ENCODE assay signal across 17 cellular contexts in the genomic region with DNA sequence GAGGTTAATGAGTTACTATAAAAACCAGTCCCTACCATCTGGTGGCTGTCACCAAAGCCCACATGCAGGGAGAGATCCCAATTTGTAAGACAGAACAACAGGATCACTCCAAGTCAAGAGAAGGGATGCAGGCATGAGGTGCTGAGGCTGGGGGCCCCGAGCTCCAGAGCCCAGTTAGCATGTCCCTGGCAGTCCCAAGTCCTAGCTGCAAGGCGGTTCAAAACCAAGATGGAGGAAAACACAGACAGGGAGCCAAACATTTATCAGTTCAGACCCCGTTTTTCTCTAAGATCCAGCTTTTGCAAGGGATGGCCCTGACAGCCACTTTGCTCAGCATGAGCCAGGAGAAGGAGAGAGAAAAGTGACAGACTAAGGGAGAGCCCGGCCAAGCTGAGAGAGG.
DNase-seq lines count a peak whose midpoint lies in the region; ATAC-seq and TF ChIP-seq lines count a peak whose summit lies in the region.
"Had no signal": no experiment of that assay in that cellular context is flagged by ENCODE, and none has a peak within 500 bp of the region (broad histone marks: within the 10 kb centered on the region; RNA-seq: fewer than 3 reads in every experiment).

No MANE protein-coding gene starts in this region.

- DNase-seq in NCI-H2171 treated with DMSO at 0.1 percent for 48 hours (lab: John Stamatoyannopoulos, UW): peak; percentile 23
- no peak for DNase-seq in NCI-H2171 (lab: John Stamatoyannopoulos, UW)
- DNase-seq in retina: peak; percentile 49
- no peak for DNase-seq in PC-9
- DNase-seq in hypothalamus (lab: John Stamatoyannopoulos, UW): no peak
- DNase-seq: 8988T; Calu3; CD4-positive, alpha-beta memory T cell; DMS53; EL; KG1; NCI-H1417 treated with DMSO at 0.1 percent for 48 hours; NCI-H2029; PC-3 had no signal

- no peak overlapping the region for H3K27ac Mint-ChIP-seq in stimulated activated memory B cell treated with anti-CD40 and anti-IgM and Interleukin-4, amounts not matched to agents 10 μg/mL and 1 μg/mL and 100 μg/mL, for 72 hours
- H3K27ac Mint-ChIP-seq: CD4-positive, alpha-beta memory T cell had no signal

- no peak for ATAC-seq in stimulated activated memory B cell treated with anti-CD40 and anti-IgM and Interleukin-4, amounts not matched to agents 10 μg/mL and 1 μg/mL and 100 μg/mL, for 72 hours
- ATAC-seq: PC-3 had no signal

- intact Hi-C loops in PC-9 (cut with micrococcal nuclease; ENCODE audit: unreplicated experiment): no loop called here

- H3K9ac ChIP-seq in BLaER1 treated with 17β-estradiol and CSF1 and Interleukin-3, amounts not matched to agents 10 nM and 100 nM: no peak overlapping the region
- peak overlapping the region; percentile 87 for H3K9ac ChIP-seq in Loucy (ENCODE audit: low read depth, low read length, poor library complexity, severe bottlenecking)

- H3K9me3 Mint-ChIP-seq in stimulated activated memory B cell treated with anti-CD40 and anti-IgM and Interleukin-4, amounts not matched to agents 10 μg/mL and 1 μg/mL and 100 μg/mL, for 72 hours: peaks cover 3% of the 10 kb centered on the region

- H3K36me3 ChIP-seq in BLaER1 treated with 17β-estradiol and CSF1 and Interleukin-3, amounts not matched to agents 10 nM and 100 nM: no peaks in the 10 kb centered on the region
- H3K36me3 ChIP-seq in Loucy (ENCODE audit: insufficient read depth, low read length) (no peaks in the 10 kb centered on the region), PC-9 (ENCODE audit: low read depth) (no peaks in the 10 kb centered on the region)

- POLR2A ChIA-PET in PC-9 (lab: Charles Lee; ENCODE audit: unreplicated experiment): no interaction called here

- peaks cover under 1% of the 10 kb centered on the region for H3K27me3 Mint-ChIP-seq in stimulated activated memory B cell treated with anti-CD40 and anti-IgM and Interleukin-4, amounts not matched to agents 10 μg/mL and 1 μg/mL and 100 μg/mL, for 72 hours
- H3K27me3 Mint-ChIP-seq: CD4-positive, alpha-beta memory T cell had no signal

- BruUV-seq in PC-9 (replicated peaks; lab: Mats Ljungman, UMichigan): no TSS peak

- H3K36me3 Mint-ChIP-seq in stimulated activated memory B cell treated with anti-CD40 and anti-IgM and Interleukin-4, amounts not matched to agents 10 μg/mL and 1 μg/mL and 100 μg/mL, for 72 hours: no peaks in the 10 kb centered on the region
- H3K36me3 Mint-ChIP-seq: CD4-positive, alpha-beta memory T cell had no signal

- peak overlapping the region in 6 of 11 experiments; percentile 10 to 46 (median 38); a peak in 4 of 22 replicates for H3K4me2 ChIP-seq in BLaER1 treated with 17β-estradiol and CSF1 and Interleukin-3, amounts not matched to agents 10 nM and 100 nM
- peak overlapping the region; percentile 98 for H3K4me2 ChIP-seq in Loucy (ENCODE audit: low read depth, low read length, poor library complexity, severe bottlenecking)
- no peak overlapping the region for H3K4me2 ChIP-seq in PC-9

- H3K4me3 Mint-ChIP-seq in stimulated activated memory B cell treated with anti-CD40 and anti-IgM and Interleukin-4, amounts not matched to agents 10 μg/mL and 1 μg/mL and 100 μg/mL, for 72 hours: no peak overlapping the region
- H3K4me3 Mint-ChIP-seq: CD4-positive, alpha-beta memory T cell had no signal

- H3K4me3 ChIP-seq in BLaER1 treated with 17β-estradiol and CSF1 and Interleukin-3, amounts not matched to agents 10 nM and 100 nM: no peak overlapping the region
- no peak overlapping the region for H3K4me3 ChIP-seq in Loucy (ENCODE audit: low read length, poor library complexity, severe bottlenecking)
- H3K4me3 ChIP-seq in PC-9: no peak overlapping the region

- H3K79me2 ChIP-seq in Loucy (ENCODE audit: insufficient read depth, low read length): peaks cover 9% of the 10 kb centered on the region
- H3K79me2 ChIP-seq in PC-9 (ENCODE audit: low read depth): no peaks in the 10 kb centered on the region

- CTCF ChIA-PET in PC-9 (lab: Charles Lee): no interaction called here

- no peaks in the 10 kb centered on the region for H3F3A ChIP-seq in Loucy (ENCODE audit: low read depth)
- no peaks in the 10 kb centered on the region for H3F3A ChIP-seq in PC-9 (ENCODE audit: insufficient read depth, low read depth)

- H4K20me1 ChIP-seq in BLaER1 treated with 17β-estradiol and CSF1 and Interleukin-3, amounts not matched to agents 10 nM and 100 nM: 0 out of 22 replicates have a peak, but pooled peaks cover 0 to 5% (median 0%) of the 10 kb centered on the region in 11 experiments
- H4K20me1 ChIP-seq in Loucy (ENCODE audit: insufficient read depth, low read length, poor library complexity, severe bottlenecking) (no peaks in the 10 kb centered on the region), PC-9 (ENCODE audit: insufficient read depth) (no peaks in the 10 kb centered on the region)

- H3K9me2 ChIP-seq in Loucy (replicated peaks; ENCODE audit: low read depth, low read length) (no peaks in the 10 kb centered on the region), PC-9 (ENCODE audit: insufficient read depth) (no peaks in the 10 kb centered on the region)

- peaks cover 25 to 34% (median 28%) of the 10 kb centered on the region in 10 experiments for H3K4me1 ChIP-seq in BLaER1 treated with 17β-estradiol and CSF1 and Interleukin-3, amounts not matched to agents 10 nM and 100 nM
- peaks cover 66% of the 10 kb centered on the region for H3K4me1 ChIP-seq in Loucy (ENCODE audit: insufficient read depth, low read length, poor library complexity, severe bottlenecking)
- no peaks in the 10 kb centered on the region for H3K4me1 ChIP-seq in PC-9 (replicated peaks; ENCODE audit: insufficient read depth)

- no peak for TF ChIP-seq CTCF in Loucy (conservative IDR thresholded peaks at IDR 0.05; ENCODE audit: low read length)
- no peak for TF ChIP-seq CTCF in PC-9 (conservative IDR thresholded peaks at IDR 0.05)

- no peak overlapping the region for H3K27ac ChIP-seq in BLaER1 treated with 17β-estradiol and CSF1 and Interleukin-3, amounts not matched to agents 10 nM and 100 nM
- no peak overlapping the region for H3K27ac ChIP-seq in PC-9

- no peak overlapping the region for H2AFZ ChIP-seq in Loucy (ENCODE audit: low read length)
- H2AFZ ChIP-seq in PC-9: no peak overlapping the region

- H3K4me1 Mint-ChIP-seq in stimulated activated memory B cell treated with anti-CD40 and anti-IgM and Interleukin-4, amounts not matched to agents 10 μg/mL and 1 μg/mL and 100 μg/mL, for 72 hours: no peaks in the 10 kb centered on the region

- H3K9me3 ChIP-seq in BLaER1 treated with 17β-estradiol and CSF1 and Interleukin-3, amounts not matched to agents 10 nM and 100 nM (replicated peaks in 1 of 11): peaks cover 0 to 17% (median 0%) of the 10 kb centered on the region in 11 experiments; a peak in 4 of 22 replicates
- no peaks in the 10 kb centered on the region for H3K9me3 ChIP-seq in Loucy (ENCODE audit: insufficient read depth, low read depth, low read length)
- no peaks in the 10 kb centered on the region for H3K9me3 ChIP-seq in PC-9 (ENCODE audit: insufficient read depth, low read depth)

- H3K27me3 ChIP-seq in BLaER1 treated with 17β-estradiol and CSF1 and Interleukin-3, amounts not matched to agents 10 nM and 100 nM: peaks cover 0 to 41% (median 0%) of the 10 kb centered on the region in 11 experiments; a peak in 7 of 22 replicates
- H3K27me3 ChIP-seq in Loucy (ENCODE audit: insufficient read depth, low read length, poor library complexity, severe bottlenecking): no peaks in the 10 kb centered on the region
- no peaks in the 10 kb centered on the region for H3K27me3 ChIP-seq in PC-9 (ENCODE audit: insufficient read depth, low read depth)

Comparison
In these comparisons a context has a peak if more than half of its experiments do, and no peak if none do; other contexts are left out.
1. DNase-seq: peak in NCI-H2171 treated with DMSO at 0.1 percent for 48 hours (single experiment) and retina (single experiment); none in NCI-H2171 (single experiment), PC-9 (0 of 2) and hypothalamus (0 of 51).